25 cellular contexts compared by ENCODE assay signal in genomic region chr1:63914241-63914640, GRCh38.
DNase-seq lines count a peak whose midpoint lies in the region; TF ChIP-seq lines count a peak whose summit lies in the region.
"Had no signal": no experiment of that assay in that cellular context is flagged by ENCODE, and none has a peak within 500 bp of the region (broad histone marks: within the 10 kb centered on the region; RNA-seq: fewer than 3 reads in every experiment).

No MANE protein-coding gene starts in this region.

- peak overlapping the region; percentile 14 for H3K4me3 Mint-ChIP-seq in Caco-2 (ENCODE audit: unreplicated experiment)
- H3K4me3 Mint-ChIP-seq: activated CD4-positive, alpha-beta memory T cell treated with anti-CD3 and anti-CD28 coated beads for 36 hours; CD14-positive monocyte; central memory CD8-positive, alpha-beta T cell; T-helper 17 cell had no signal

- H2BK15ac ChIP-seq in mesendoderm (replicated peaks; ENCODE audit: low read depth) = no peak overlapping the region

- no peaks in the 10 kb centered on the region for H3K27me3 Mint-ChIP-seq in Caco-2 (ENCODE audit: insufficient read depth, unreplicated experiment)

- H3K56ac ChIP-seq in mesendoderm (ENCODE audit: low read length) = peak overlapping the region; percentile 49

- H2BK5ac ChIP-seq in mesendoderm (ENCODE audit: low read length) = no peak overlapping the region

- no TSS peak for BruUV-seq in Caco-2 (replicated peaks; lab: Mats Ljungman, UMichigan)

- H3K79me1 ChIP-seq in mesendoderm (ENCODE audit: low read length) = peaks cover 4% of the 10 kb centered on the region

- H3K27me3 ChIP-seq in Caco-2 (replicated peaks; ENCODE audit: control insufficient read depth, insufficient read depth, low read length) (no peaks in the 10 kb centered on the region), mesendoderm (ENCODE audit: insufficient read depth, low read length, poor library complexity) (no peaks in the 10 kb centered on the region)
- H3K27me3 ChIP-seq: esophagus muscularis mucosa, gastroesophageal sphincter, SJSA1, suprapubic skin had no signal

- H2AK5ac ChIP-seq in mesendoderm (ENCODE audit: low read length) = peak overlapping the region; percentile 65

- CTCF ChIA-PET in Caco-2 (lab: Charles Lee) = interaction anchor here (1.6 to 1.9 kb wide), 2 partner anchors 222 to 240 kb away, joined by 4 to 8 read pairs; no protein-coding TSS in a partner anchor

- intact Hi-C loops in Caco-2 (cut with micrococcal nuclease; ENCODE audit: unreplicated experiment) = no loop called here

- H3K4me2 ChIP-seq in mesendoderm (ENCODE audit: low read length) = no peak overlapping the region

- H3K23ac ChIP-seq in mesendoderm (ENCODE audit: low read length) = no peak overlapping the region

- H4K5ac ChIP-seq in mesendoderm (ENCODE audit: low read length) = no peak overlapping the region

- H3K4me3 ChIP-seq in Caco-2 (ENCODE audit: low read depth, low read length) = no peak overlapping the region
- H3K4me3 ChIP-seq in epithelial cell of esophagus (ENCODE audit: low read length) = no peak overlapping the region
- H3K4me3 ChIP-seq in mesendoderm (ENCODE audit: low read length) = no peak overlapping the region
- H3K4me3 ChIP-seq: esophagus muscularis mucosa, gastroesophageal sphincter, K562, lower lobe of right lung, SJSA1, suprapubic skin had no signal

- H2BK120ac ChIP-seq in mesendoderm (ENCODE audit: low read depth, low read length) = no peak overlapping the region

- H3K27ac Mint-ChIP-seq in Caco-2 (ENCODE audit: unreplicated experiment) = no peak overlapping the region
- H3K27ac Mint-ChIP-seq: activated CD4-positive, alpha-beta memory T cell treated with anti-CD3 and anti-CD28 coated beads for 36 hours; CD14-positive monocyte; T-helper 17 cell had no signal

- H3K4ac ChIP-seq in mesendoderm (ENCODE audit: low read depth, low read length) = no peak overlapping the region

- peaks cover 6% of the 10 kb centered on the region for H3K79me2 ChIP-seq in mesendoderm (ENCODE audit: control insufficient read depth, insufficient read depth, low read length)

- H3K4me1 ChIP-seq in Caco-2 = peaks cover 60% of the 10 kb centered on the region
- H3K4me1 ChIP-seq in mesendoderm (ENCODE audit: control insufficient read depth, low read depth, low read length) = peaks cover 16% of the 10 kb centered on the region

- peak overlapping the region; percentile 21 for H3K18ac ChIP-seq in mesendoderm (ENCODE audit: low read length)

- H3K36me3 ChIP-seq in Caco-2 (ENCODE audit: control insufficient read depth, insufficient read depth, low read length) = no peaks in the 10 kb centered on the region
- no peaks in the 10 kb centered on the region for H3K36me3 ChIP-seq in mesendoderm (ENCODE audit: control insufficient read depth, insufficient read depth, low read length)
- H3K36me3 ChIP-seq: esophagus muscularis mucosa, gastroesophageal sphincter, lower lobe of right lung, SJSA1, suprapubic skin, WERI-Rb-1 had no signal

- H3K9me3 Mint-ChIP-seq in Caco-2 (ENCODE audit: unreplicated experiment) = no peaks in the 10 kb centered on the region
- H3K9me3 Mint-ChIP-seq: activated CD4-positive, alpha-beta memory T cell treated with anti-CD3 and anti-CD28 coated beads for 36 hours; CD14-positive monocyte; central memory CD8-positive, alpha-beta T cell had no signal

- H3K36me3 Mint-ChIP-seq in Caco-2 (ENCODE audit: insufficient read depth, unreplicated experiment) = peaks cover 19% of the 10 kb centered on the region
- H3K36me3 Mint-ChIP-seq: activated CD4-positive, alpha-beta memory T cell treated with anti-CD3 and anti-CD28 coated beads for 36 hours; CD14-positive monocyte had no signal

- no CpG with 5 or more reads among the region's 5 CpGs for WGBS in mesendoderm (ENCODE audit: extremely low coverage, insufficient coverage, low lambda C conversion rate)

- TF ChIP-seq CTCF in Caco-2 (IDR thresholded peaks at IDR 0.05; ENCODE audit: insufficient read depth in 1 of 2, low read depth in 1 of 2, low read length in 1 of 2, severe bottlenecking in 1 of 2, unreplicated experiment in 1 of 2) = no peak
- no peak for TF ChIP-seq CTCF in epithelial cell of esophagus (IDR thresholded peaks at IDR 0.05; ENCODE audit: insufficient read depth, low read depth, low read length, missing control alignments)
- TF ChIP-seq CTCF in GM20000 (IDR thresholded peaks at IDR 0.05; ENCODE audit: extremely low read depth, missing control alignments) = no peak

- no peak for DNase-seq in Caco-2
- peak; percentile 42 for DNase-seq in NCI-H69 (lab: John Stamatoyannopoulos, UW)
- peak; percentile 28 for DNase-seq in epithelial cell of esophagus (ENCODE audit: low read depth)
- peak; percentile 34 for DNase-seq in mesendoderm
- no peak for DNase-seq in NCI-H2171 treated with DMSO at 0.1 percent for 48 hours (lab: John Stamatoyannopoulos, UW)
- no peak for DNase-seq in HuH-7.5 (ENCODE audit: low spot score)
- DNase-seq in GM20000 (ENCODE audit: low spot score) = no peak
- no peak for DNase-seq in KG1 (lab: John Stamatoyannopoulos, UW)
- DNase-seq: activated CD4-positive, alpha-beta memory T cell treated with anti-CD3 and anti-CD28 coated beads for 36 hours; activated T-cell treated with anti-CD3 and anti-CD28 coated beads for 4 hours; amygdala; effector CD4-positive, alpha-beta T cell; lower lobe of right lung; NCI-H146; NCI-H2171; occipital lobe; T-helper 17 cell; WERI-Rb-1 had no signal

- H3K9ac ChIP-seq in mesendoderm (ENCODE audit: low read length) = no peak overlapping the region

- H3K27ac ChIP-seq in mesendoderm (ENCODE audit: low read depth, low read length) = no peak overlapping the region
- H3K27ac ChIP-seq: esophagus muscularis mucosa, gastroesophageal sphincter, lower lobe of right lung, SJSA1, suprapubic skin, WERI-Rb-1 had no signal

- H3K4me1 Mint-ChIP-seq in Caco-2 (ENCODE audit: low read depth, unreplicated experiment) = peaks cover 49% of the 10 kb centered on the region
- H3K4me1 Mint-ChIP-seq: central memory CD8-positive, alpha-beta T cell; T-helper 17 cell had no signal

- no peak overlapping the region for H4K8ac ChIP-seq in mesendoderm (ENCODE audit: low read depth, low read length)

- POLR2A ChIA-PET in Caco-2 (lab: Charles Lee) = no interaction called here

- no peaks in the 10 kb centered on the region for H3K9me3 ChIP-seq in Caco-2
- H3K9me3 ChIP-seq: esophagus muscularis mucosa, gastroesophageal sphincter, lower lobe of right lung, SJSA1, suprapubic skin had no signal

Comparison
In these comparisons a context has a peak if more than half of its experiments do, and no peak if none do; other contexts are left out.
1. DNase-seq: peak in NCI-H69 (single experiment), epithelial cell of esophagus (single experiment) and mesendoderm (single experiment); none in Caco-2 (0 of 2), NCI-H2171 treated with DMSO at 0.1 percent for 48 hours (single experiment), HuH-7.5 (single experiment), GM20000 (single experiment) and KG1 (single experiment).